In genomic region chr14:75982724-75983358, GRCh38 we compare ENCODE assay signal across 8 cellular contexts. TPM values are rescaled to one million over a fixed set of nuclear protein-coding genes. Genes with fewer than 3 reads are reported as not detected.
DNase-seq lines count a peak whose midpoint lies in the region; ATAC-seq and TF ChIP-seq lines count a peak whose summit lies in the region.

No MANE protein-coding gene starts in this region.

- TF ChIP-seq POLR2A in upper lobe of left lung (IDR thresholded peaks at IDR 0.05): no peak

- H3K9me3 Mint-ChIP-seq in effector memory CD8-positive, alpha-beta T cell: no peaks in the 10 kb centered on the region

- H3K4me1 ChIP-seq in HAP-1: peaks cover 8% of the 10 kb centered on the region
- peaks cover 39 to 67% (median 45%) of the 10 kb centered on the region in 4 donors for H3K4me1 ChIP-seq in upper lobe of left lung

- 11 to 29% methylated on average over 13 to 35 of the region's 35 CpGs for WGBS in upper lobe of left lung, 2 donors

- peak overlapping the region; percentile 87 to 95 (median 93) for H3K27ac ChIP-seq in upper lobe of left lung

- H3K4me3 Mint-ChIP-seq in effector memory CD8-positive, alpha-beta T cell: peak overlapping the region; percentile 75 to 81

- peak in 1 of 6 experiments; percentile 45 for TF ChIP-seq CTCF in upper lobe of left lung (IDR thresholded peaks at IDR 0.05)

- H3K36me3 ChIP-seq in HAP-1 (replicated peaks) (no peaks in the 10 kb centered on the region), upper lobe of left lung (no peaks in the 10 kb centered on the region)

- H3K4me1 Mint-ChIP-seq in effector memory CD8-positive, alpha-beta T cell (ENCODE audit: low read depth in 2 of 2): peaks cover 43 to 49% of the 10 kb centered on the region in 2 donors

- H3K27me3 Mint-ChIP-seq in effector memory CD8-positive, alpha-beta T cell: no peaks in the 10 kb centered on the region

- peak overlapping the region; percentile 86 to 89 for H3K27ac Mint-ChIP-seq in effector memory CD8-positive, alpha-beta T cell

- H3K9me3 ChIP-seq in HAP-1 (no peaks in the 10 kb centered on the region), upper lobe of left lung (no peaks in the 10 kb centered on the region)

- peak; percentile 16 for ATAC-seq in effector memory CD8-positive, alpha-beta T cell (replicated peaks)
- peak; percentile 42 to 74 for ATAC-seq in upper lobe of left lung (ENCODE audit: low FRiP score in 2 of 2)
- no peak for ATAC-seq in GM18519 (IDR thresholded peaks at IDR 0.05; ENCODE audit: low FRiP score, unreplicated experiment)

- TF ChIP-seq EP300 in upper lobe of left lung (IDR thresholded peaks at IDR 0.05): no peak

- no peaks in the 10 kb centered on the region for H3K27me3 ChIP-seq in HAP-1 (ENCODE audit: low read depth)
- no peaks in the 10 kb centered on the region for H3K27me3 ChIP-seq in upper lobe of left lung

- in situ Hi-C loops in HAP-1 (cut with MboI; ENCODE audit: low sequenced_read_pairs): loop anchor here (5.0 kb wide), 1 partner anchor 271 kb away; no protein-coding TSS in a partner anchor

- peak; percentile 65 for DNase-seq in Daoy (ENCODE audit: low read depth)
- no peak for DNase-seq in HAP-1 (ENCODE audit: low spot score in 2 of 2)
- peak; percentile 53 for DNase-seq in RPMI7951 (ENCODE audit: low read depth)
- DNase-seq in effector memory CD8-positive, alpha-beta T cell: no peak
- DNase-seq in mucosa of gallbladder (ENCODE audit: low spot score): peak; percentile 50
- peak; percentile 28 to 93 for DNase-seq in upper lobe of left lung
- DNase-seq in SHP77 treated with DMSO at 0.1 percent for 48 hours (lab: John Stamatoyannopoulos, UW): no peak

- H3K36me3 Mint-ChIP-seq in effector memory CD8-positive, alpha-beta T cell (ENCODE audit: insufficient read depth): peaks cover 17% of the 10 kb centered on the region

- H3K4me3 ChIP-seq in HAP-1 (peak overlapping the region; percentile 50), upper lobe of left lung (peak overlapping the region; percentile 37 to 82 (median 72))

RNA-seq across cellular contexts. Expression of gene TGFB3, which starts 1.0 kb away (rescaled TPM):
- 2.9 and 4.3 TPM in 2 replicates for total RNA-seq in Daoy (2014; rRNA removed; shearing (Covaris generic))
- 1.8 and 3.6 TPM in 2 replicates for total RNA-seq in RPMI7951 (2014; rRNA removed; shearing (Covaris generic))
- total RNA-seq in mucosa of gallbladder (57.9 TPM), upper lobe of left lung (10 to 100 TPM in 5 of 6 donors, 1 to 10 TPM in 1; 6.5 to 28.6 (median 12.3) TPM)

RNA-seq across cellular contexts. Expression of gene IFT43, which starts 2.7 kb away (rescaled TPM):
- total RNA-seq in Daoy (2014; rRNA removed; shearing (Covaris generic)): 41.5 and 56.5 TPM in 2 replicates
- 38.5 and 41.6 TPM in 2 replicates for total RNA-seq in RPMI7951 (2014; rRNA removed; shearing (Covaris generic))
- total RNA-seq in mucosa of gallbladder: 42.6 TPM
- 10 to 100 TPM; 16.0 to 44.4 (median 34.9) TPM for total RNA-seq in upper lobe of left lung

Comparison
In these comparisons a context has a peak if more than half of its experiments do, and no peak if none do; other contexts are left out.
1. DNase-seq: peak in Daoy (single experiment), RPMI7951 (single experiment), mucosa of gallbladder (single experiment) and upper lobe of left lung (2 of 2); none in HAP-1 (0 of 2), effector memory CD8-positive, alpha-beta T cell (0 of 3) and SHP77 treated with DMSO at 0.1 percent for 48 hours (single experiment).